Comparison of ENCODE assay signal across 8 cellular contexts in the genomic region with DNA sequence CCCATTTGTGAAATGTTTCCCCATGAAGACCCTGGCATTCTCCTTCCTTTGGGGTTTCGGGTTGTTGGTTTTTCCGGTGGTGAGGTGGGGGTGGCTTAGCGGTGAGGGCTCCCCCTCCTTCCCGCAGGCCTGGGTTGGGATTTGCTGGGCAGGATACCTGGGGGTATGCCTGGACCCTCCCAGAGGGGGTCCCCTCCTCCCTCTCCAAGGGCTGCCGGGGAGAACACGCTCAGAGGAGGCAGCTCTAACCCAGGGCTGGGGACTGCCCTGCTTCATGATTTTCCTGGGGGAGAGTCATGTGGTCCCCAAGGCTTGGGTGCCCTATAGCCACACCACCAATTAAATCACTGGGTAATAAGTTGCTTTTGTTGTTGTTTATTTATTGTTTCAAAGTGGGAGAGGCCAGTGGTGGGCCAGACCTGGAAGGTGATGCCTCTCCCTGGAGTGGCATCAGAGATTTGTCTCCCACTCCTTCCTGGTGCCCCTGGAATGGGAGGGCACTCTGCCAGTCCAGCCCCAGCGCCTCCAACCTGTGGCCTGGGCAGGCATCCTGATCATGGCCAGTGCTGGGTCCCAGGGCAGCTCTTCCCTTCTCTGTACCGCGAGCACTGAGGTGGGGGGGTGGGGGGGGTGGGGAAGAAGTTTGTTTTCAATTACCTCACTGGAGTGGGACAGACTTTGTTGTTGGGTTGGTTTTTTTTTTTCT. TPM values are rescaled to one million over a fixed set of nuclear protein-coding genes. Genes with fewer than 3 reads are reported as not detected.
DNase-seq lines count a peak whose midpoint lies in the region; ATAC-seq and TF ChIP-seq lines count a peak whose summit lies in the region.

No MANE protein-coding gene starts in this region.

- CTCF ChIA-PET in HEK293 (lab: Yijun Ruan, JAX): interaction anchor here (1.1 to 30.4 kb wide), 3 partner anchors 7 to 29 kb away, joined by 5 to 898 read pairs (median 898); partner anchors contain the start of genes CLCF1, POLD4 and RAD9A

- H3K9me3 Mint-ChIP-seq in brain: peaks cover 0 to 5% (median 0%) of the 10 kb centered on the region in 5 experiments

- 20% methylated on average over 1 of the region's 9 CpGs; no CpG with 5 or more reads in 1 of the 2 experiments for WGBS in mesodermal cell (ENCODE audit: insufficient coverage in 2 of 2), 2 experiments

- H3K4me1 Mint-ChIP-seq in brain: peaks cover 51% of the 10 kb centered on the region

- H3K36me3 Mint-ChIP-seq in brain: no peaks in the 10 kb centered on the region

- H3K27ac Mint-ChIP-seq in brain: peak overlapping the region; percentile 41 to 95 (median 90)

- H3K4me1 ChIP-seq in HEK293 (ENCODE audit: control insufficient read depth, insufficient read depth, low read length): peaks cover 3% of the 10 kb centered on the region; the same call in 1 of the 2 replicates
- H3K4me1 ChIP-seq in mesodermal cell (ENCODE audit: control insufficient read depth, insufficient read depth, low read length, poor library complexity, severe bottlenecking): peaks cover 53% of the 10 kb centered on the region

- peak overlapping the region; percentile 84 to 90 (median 85) for H3K4me3 Mint-ChIP-seq in brain

- ATAC-seq in GM19324 (IDR thresholded peaks at IDR 0.05; ENCODE audit: low FRiP score, unreplicated experiment): no peak
- no peak for ATAC-seq in GM21717 (IDR thresholded peaks at IDR 0.05; ENCODE audit: unreplicated experiment)
- ATAC-seq in HG03135 (IDR thresholded peaks at IDR 0.05; ENCODE audit: unreplicated experiment): no peak

- POLR2A ChIA-PET in HEK293 (lab: Yijun Ruan, JAX): interaction anchor here (0.9 to 4.2 kb wide), 6 partner anchors 8 to 256 kb away, joined by 3 to 30 read pairs (median 5); partner anchors contain the start of genes POLD4 and PPP1CA

- H3K4me3 ChIP-seq in HEK293 (ENCODE audit: low read depth, low read length) (no peak overlapping the region), mesodermal cell (ENCODE audit: extremely low read depth, insufficient read depth, low read length, poor library complexity, severe bottlenecking) (no peak overlapping the region)

- no peaks in the 10 kb centered on the region for H3K36me3 ChIP-seq in HEK293 (ENCODE audit: control insufficient read depth in 2 of 2, insufficient read depth in 1 of 2, low read length in 2 of 2)
- H3K36me3 ChIP-seq in mesodermal cell (ENCODE audit: control insufficient read depth, insufficient read depth, low read length): no peaks in the 10 kb centered on the region

- H3K27ac ChIP-seq in 22Rv1 (peak overlapping the region; percentile 86), HEK293 (ENCODE audit: extremely low read depth, low read depth, low read length) (no peak overlapping the region), mesodermal cell (ENCODE audit: low read depth, low read length, severe bottlenecking) (peak overlapping the region; percentile 77)

- no peak for DNase-seq in retina

- TF ChIP-seq CTCF in 22Rv1 (IDR thresholded peaks at IDR 0.05) (no peak), HEK293 (tag by site-specific recombination; IDR thresholded peaks at IDR 0.05) (no peak), brain (conservative IDR thresholded peaks at IDR 0.05) (no peak)

- peaks cover 52% of the 10 kb centered on the region for H3K27me3 Mint-ChIP-seq in brain

- H3K9me3 ChIP-seq in HEK293 (ENCODE audit: control insufficient read depth, insufficient read depth, low read depth, low read length) (no peaks in the 10 kb centered on the region), mesodermal cell (ENCODE audit: control insufficient read depth, low read length) (no peaks in the 10 kb centered on the region)

TF ChIP-seq in HEK293, 187 proteins besides CTCF, POLR2A, EP300 and RAD21:
- TF ChIP-seq ZNF555 (tag by site-specific recombination; conservative IDR thresholded peaks at IDR 0.05) (no peak), ZNF10 (tag by site-specific recombination; IDR thresholded peaks at IDR 0.05) (peak; percentile 60; the same call in 1 of the 2 replicates)

RNA-seq across cellular contexts. Expression of gene CLCF1, which starts 1.3 kb away (rescaled TPM):
- 0.46 TPM for polyA plus RNA-seq in brain (ENCODE audit: insufficient read depth, low read depth, low replicate concordance)
- polyA plus RNA-seq in mesodermal cell (2013, experiment 1 of 2): 5.1 TPM
- 4.8 TPM for polyA plus RNA-seq in mesodermal cell (2013, experiment 2 of 2)

RNA-seq across cellular contexts. Expression of gene RAD9A, which starts 17.1 kb away (rescaled TPM):
- polyA plus RNA-seq in brain (ENCODE audit: insufficient read depth, low read depth, low replicate concordance): 18.0 TPM
- 18.3 TPM for polyA plus RNA-seq in mesodermal cell (2013, experiment 1 of 2)
- polyA plus RNA-seq in mesodermal cell (2013, experiment 2 of 2): 17.7 TPM

RNA-seq across cellular contexts. Expression of gene POLD4, which starts 21.4 kb away (rescaled TPM):
- polyA plus RNA-seq in brain (ENCODE audit: insufficient read depth, low read depth, low replicate concordance): 39.3 TPM
- 67.2 TPM for polyA plus RNA-seq in mesodermal cell (2013, experiment 1 of 2)
- 56.7 TPM for polyA plus RNA-seq in mesodermal cell (2013, experiment 2 of 2)

RNA-seq across cellular contexts. Expression of gene PPP1CA, which starts 26.9 kb away (rescaled TPM):
- polyA plus RNA-seq in brain (ENCODE audit: insufficient read depth, low read depth, low replicate concordance): 231 TPM
- polyA plus RNA-seq in mesodermal cell (2013, experiment 1 of 2): 238 TPM
- polyA plus RNA-seq in mesodermal cell (2013, experiment 2 of 2): 192 TPM

RNA-seq across cellular contexts. Expression of gene TBC1D10C, which starts 29.2 kb away (rescaled TPM):
- 0.29 TPM for polyA plus RNA-seq in brain (ENCODE audit: insufficient read depth, low read depth, low replicate concordance)
- 1.8 TPM for polyA plus RNA-seq in mesodermal cell (2013, experiment 1 of 2)
- 0.91 TPM for polyA plus RNA-seq in mesodermal cell (2013, experiment 2 of 2)
